In the genomic region with DNA sequence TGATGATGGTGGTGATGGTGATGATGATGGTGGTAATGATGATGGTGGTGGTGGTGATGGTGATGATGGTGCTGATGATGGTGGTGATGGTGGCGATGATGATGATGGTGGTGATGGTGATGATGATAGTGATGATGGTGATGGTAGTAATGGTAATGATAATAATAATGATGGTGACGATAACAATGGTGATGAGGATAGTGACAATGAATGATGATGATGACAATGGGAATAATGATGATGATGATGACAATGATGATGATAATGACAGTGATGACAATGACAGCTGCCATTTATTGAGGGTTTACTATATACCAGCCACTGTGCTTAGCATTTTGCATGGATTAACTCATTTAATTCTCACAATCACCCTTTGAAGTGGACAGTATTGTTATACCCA, we compare ENCODE assay signal across 27 cellular contexts.
"Had no signal": no experiment of that assay in that cellular context is flagged by ENCODE, and none has a peak within 500 bp of the region (broad histone marks: within the 10 kb centered on the region; RNA-seq: fewer than 3 reads in every experiment).

No MANE protein-coding gene starts in this region.

- H3K9me3 ChIP-seq: ovary, psoas muscle, spleen, suprapubic skin, testis, tibial artery, transverse colon, upper lobe of right lung, vagina had no signal

- H3K4me1 ChIP-seq: parathyroid adenoma, psoas muscle, spleen, suprapubic skin, testis, tibial artery, transverse colon, upper lobe of right lung, vagina had no signal

- H3K4me3 ChIP-seq: neural progenitor cell, ovary, psoas muscle, skin epidermis, smooth muscle cell, spleen, suprapubic skin, testis, tibial artery, transverse colon, upper lobe of right lung, vagina had no signal

- H3K9ac ChIP-seq: neural progenitor cell, parathyroid adenoma had no signal

- DNase-seq: natural killer cell; occipital lobe; ovary; psoas muscle; right cardiac atrium; spleen; stimulated activated CD4-positive, alpha-beta T cell treated with anti-CD3 and anti-CD28 coated beads, Interleukin-12 subunit alpha, Interleukin-12 subunit beta, amount 100 ng/mL, for 4 hours; stimulated activated CD4-positive, alpha-beta T cell treated with anti-CD3 and anti-CD28 coated beads, Interleukin-1b, Interleukin-23, amount 100 ng/mL, for 48 hours; stimulated activated CD4-positive, alpha-beta T cell treated with anti-CD3 and anti-CD28 coated beads, Interleukin-4, amount 100 ng/mL, for 1 hour; stimulated activated CD4-positive, alpha-beta T cell treated with anti-CD3 and anti-CD28 coated beads, Interleukin-4, amount 100 ng/mL, for 4 hours; stimulated activated CD8-positive, alpha-beta memory T cell treated with anti-CD3 and anti-CD28 coated beads, Interleukin-4, amount 100 ng/mL, for 48 hours; stimulated activated naive CD4-positive, alpha-beta T cell; stimulated activated naive CD8-positive, alpha-beta T cell treated with anti-CD3 and anti-CD28 coated beads, Interleukin-15, amount 100 ng/mL, for 72 hours; stimulated activated naive CD8-positive, alpha-beta T cell treated with anti-CD3 and anti-CD28 coated beads, Interleukin-15, Interleukin-2, amounts not matched to agents 100 U/mL and 50 U/mL, for 24 hours; substantia nigra; testis; tibial artery; transverse colon; upper lobe of right lung had no signal

- H3K36me3 ChIP-seq: neural progenitor cell, ovary, spleen, suprapubic skin, tibial artery, transverse colon, upper lobe of right lung, vagina had no signal

- H3K79me2 ChIP-seq: parathyroid adenoma had no signal

- H3K27ac ChIP-seq: neural progenitor cell, ovary, parathyroid adenoma, psoas muscle, skin epidermis, spleen, suprapubic skin, testis, tibial artery, transverse colon, upper lobe of right lung, vagina had no signal

- ATAC-seq: natural killer cell; psoas muscle; right cardiac atrium; sciatic nerve; stimulated activated memory B cell treated with anti-CD40 and anti-IgM and Interleukin-4, amounts not matched to agents 10 μg/mL and 1 μg/mL and 100 μg/mL, for 72 hours; stimulated activated naive CD8-positive, alpha-beta T cell treated with anti-CD3 and anti-CD28 coated beads, Interleukin-15, amount 100 ng/mL, for 72 hours; stimulated activated naive CD8-positive, alpha-beta T cell treated with anti-CD3 and anti-CD28 coated beads, Interleukin-15, Interleukin-2, amounts not matched to agents 100 U/mL and 50 U/mL, for 24 hours; upper lobe of right lung had no signal

- H3K4me2 ChIP-seq: neural progenitor cell, smooth muscle cell had no signal

- H2AFZ ChIP-seq: neural progenitor cell, parathyroid adenoma had no signal

- H3K27me3 ChIP-seq: neural progenitor cell, ovary, suprapubic skin, testis, transverse colon, upper lobe of right lung, vagina had no signal
